ENCODE assay signal across 14 cellular contexts in the genomic region with DNA sequence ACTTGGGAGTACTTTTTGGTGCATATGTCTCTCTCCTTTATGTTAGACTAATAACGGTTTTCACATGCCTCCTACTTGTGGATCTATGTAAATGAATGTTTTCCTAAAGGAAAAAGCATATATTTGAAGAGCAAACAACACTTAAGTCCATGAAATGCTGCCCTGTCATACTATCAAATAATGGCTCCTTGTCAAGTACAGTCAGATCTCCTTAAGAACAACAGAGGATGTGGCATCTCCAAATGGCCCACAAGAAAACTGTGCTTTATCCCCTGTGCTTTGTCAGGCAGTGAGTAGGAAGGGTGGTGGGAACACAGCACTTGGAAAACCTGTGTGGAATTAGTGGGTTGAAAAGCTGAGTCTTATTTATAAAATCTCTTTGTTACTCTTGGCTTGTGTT.
"Had no signal": no experiment of that assay in that cellular context is flagged by ENCODE, and none has a peak within 500 bp of the region (broad histone marks: within the 10 kb centered on the region; RNA-seq: fewer than 3 reads in every experiment).

No MANE protein-coding gene starts in this region.

- ATAC-seq: gastroesophageal sphincter; naive thymus-derived CD4-positive, alpha-beta T cell; stimulated activated effector memory CD8-positive, alpha-beta T cell treated with anti-CD3 and anti-CD28 coated beads, Interleukin-12 subunit alpha, Interleukin-12 subunit beta, amount 100 ng/mL, for 72 hours had no signal

- H3K27me3 ChIP-seq: gastroesophageal sphincter, transverse colon had no signal

- H3K9me3 ChIP-seq: gastroesophageal sphincter, transverse colon had no signal

- H3K4me1 ChIP-seq: gastroesophageal sphincter, transverse colon had no signal

- H3K27ac ChIP-seq: gastroesophageal sphincter, transverse colon had no signal

- H3K4me3 ChIP-seq: coronary artery, gastroesophageal sphincter, lung, transverse colon had no signal

- H3K36me3 ChIP-seq: gastroesophageal sphincter, transverse colon had no signal

- DNase-seq: effector CD4-positive, alpha-beta T cell; glutamatergic neuron; immature natural killer cell; left ventricle myocardium superior; mesenchymal stem cell; naive thymus-derived CD4-positive, alpha-beta T cell; nephron progenitor cell; stimulated activated CD4-positive, alpha-beta T cell treated with anti-CD3 and anti-CD28 coated beads, Interleukin-4, amount 100 ng/mL, for 1 hour; stimulated activated CD8-positive, alpha-beta memory T cell treated with anti-CD3 and anti-CD28 coated beads, Interleukin-4, amount 100 ng/mL, for 48 hours; transverse colon had no signal
